In genomic region chr10:104100795-104101194, GRCh38 we compare ENCODE assay signal across 14 cellular contexts. TPM values are rescaled to one million over a fixed set of nuclear protein-coding genes. Genes with fewer than 3 reads are reported as not detected.
A peak's percentile ranks its signal among the peaks of the same experiment; 100 is the strongest.
DNase-seq lines count a peak whose midpoint lies in the region; ATAC-seq and TF ChIP-seq lines count a peak whose summit lies in the region.
"Had no signal": no experiment of that assay in that cellular context is flagged by ENCODE, and none has a peak within 500 bp of the region (broad histone marks: within the 10 kb centered on the region; RNA-seq: fewer than 3 reads in every experiment).

No MANE protein-coding gene starts in this region.

- H3K9me3 ChIP-seq in HEK293 (ENCODE audit: control insufficient read depth, insufficient read depth, low read depth, low read length), result no peaks in the 10 kb centered on the region
- H3K9me3 ChIP-seq in effector memory CD4-positive, alpha-beta T cell (ENCODE audit: control insufficient read depth, low read length), result no peaks in the 10 kb centered on the region

- DNase-seq in NCI-H82 treated with DMSO at 0.1 percent for 48 hours (lab: John Stamatoyannopoulos, UW; ENCODE audit: unreplicated experiment) (peak; percentile 21), left lobe of liver (ENCODE audit: low spot score) (no peak), glutamatergic neuron (no peak)
- no peak for DNase-seq in effector memory CD4-positive, alpha-beta T cell
- DNase-seq: AML-193; Caco-2; CD4-positive, alpha-beta T cell; GDM1; GOT3; H7; KG1 had no signal

- H3K4me1 Mint-ChIP-seq in glutamatergic neuron (ENCODE audit: low read depth, unreplicated experiment), result no peaks in the 10 kb centered on the region

- H3K27ac Mint-ChIP-seq in glutamatergic neuron (ENCODE audit: unreplicated experiment), result no peak overlapping the region
- H3K27ac Mint-ChIP-seq: CD4-positive, alpha-beta T cell had no signal

- H3K9me3 Mint-ChIP-seq in glutamatergic neuron (ENCODE audit: unreplicated experiment), result no peaks in the 10 kb centered on the region
- H3K9me3 Mint-ChIP-seq: CD4-positive, alpha-beta T cell had no signal

- H3K4me3 ChIP-seq in HEK293 (ENCODE audit: low read depth, low read length), result no peak overlapping the region
- no peak overlapping the region for H3K4me3 ChIP-seq in effector memory CD4-positive, alpha-beta T cell (ENCODE audit: insufficient read depth, low read depth, low read length, poor library complexity, severe bottlenecking)

- H3K36me3 Mint-ChIP-seq in glutamatergic neuron (ENCODE audit: unreplicated experiment), result peaks cover 8% of the 10 kb centered on the region

- no peaks in the 10 kb centered on the region for H3K27me3 Mint-ChIP-seq in glutamatergic neuron (ENCODE audit: unreplicated experiment)
- H3K27me3 Mint-ChIP-seq: CD4-positive, alpha-beta T cell had no signal

- H3K4me3 Mint-ChIP-seq in glutamatergic neuron (ENCODE audit: unreplicated experiment), result no peak overlapping the region
- H3K4me3 Mint-ChIP-seq: CD4-positive, alpha-beta T cell had no signal

- no peaks in the 10 kb centered on the region for H3K27me3 ChIP-seq in effector memory CD4-positive, alpha-beta T cell (replicated peaks; ENCODE audit: control insufficient read depth, insufficient read depth, low read length, poor library complexity, severe bottlenecking)

- TF ChIP-seq CTCF in HEK293 (tag by site-specific recombination; IDR thresholded peaks at IDR 0.05) (no peak), glutamatergic neuron (IDR thresholded peaks at IDR 0.05; ENCODE audit: partially characterized antibody, unreplicated experiment) (no peak)

- no peak overlapping the region for H3K27ac ChIP-seq in HEK293 (ENCODE audit: extremely low read depth, low read depth, low read length)
- no peak overlapping the region for H3K27ac ChIP-seq in effector memory CD4-positive, alpha-beta T cell (ENCODE audit: insufficient read depth, low read length, poor library complexity, severe bottlenecking)
- H3K27ac ChIP-seq: C4-2B had no signal

- peak; percentile 75 for ATAC-seq in left lobe of liver
- no peak for ATAC-seq in HG03571 (IDR thresholded peaks at IDR 0.05; ENCODE audit: unreplicated experiment)

- CTCF ChIA-PET in HEK293 (lab: Yijun Ruan, JAX), result interaction anchor here (0.7 to 2.0 kb wide), 3 partner anchors 9 to 21 kb away, joined by 3 to 9 read pairs (median 3); no protein-coding TSS in a partner anchor

- POLR2A ChIA-PET in HEK293 (lab: Yijun Ruan, JAX), result interaction anchor here (0.6 kb wide), 1 partner anchor 1252 kb away, joined by 6 read pairs; no protein-coding TSS in a partner anchor

- no peaks in the 10 kb centered on the region for H3K4me1 ChIP-seq in HEK293 (ENCODE audit: control insufficient read depth, insufficient read depth, low read length)
- H3K4me1 ChIP-seq in effector memory CD4-positive, alpha-beta T cell (ENCODE audit: control insufficient read depth, insufficient read depth, low read length, poor library complexity, severe bottlenecking), result no peaks in the 10 kb centered on the region
- H3K4me1 ChIP-seq: Caco-2 had no signal

- H3K36me3 ChIP-seq in HEK293 (ENCODE audit: control insufficient read depth in 2 of 2, insufficient read depth in 1 of 2, low read length in 2 of 2), result no peaks in the 10 kb centered on the region
- H3K36me3 ChIP-seq in effector memory CD4-positive, alpha-beta T cell (ENCODE audit: control insufficient read depth, insufficient read depth, low read length), result no peaks in the 10 kb centered on the region

TF ChIP-seq in HEK293, 187 proteins besides CTCF, POLR2A, EP300 and RAD21:
- TF ChIP-seq, protein P1, sequence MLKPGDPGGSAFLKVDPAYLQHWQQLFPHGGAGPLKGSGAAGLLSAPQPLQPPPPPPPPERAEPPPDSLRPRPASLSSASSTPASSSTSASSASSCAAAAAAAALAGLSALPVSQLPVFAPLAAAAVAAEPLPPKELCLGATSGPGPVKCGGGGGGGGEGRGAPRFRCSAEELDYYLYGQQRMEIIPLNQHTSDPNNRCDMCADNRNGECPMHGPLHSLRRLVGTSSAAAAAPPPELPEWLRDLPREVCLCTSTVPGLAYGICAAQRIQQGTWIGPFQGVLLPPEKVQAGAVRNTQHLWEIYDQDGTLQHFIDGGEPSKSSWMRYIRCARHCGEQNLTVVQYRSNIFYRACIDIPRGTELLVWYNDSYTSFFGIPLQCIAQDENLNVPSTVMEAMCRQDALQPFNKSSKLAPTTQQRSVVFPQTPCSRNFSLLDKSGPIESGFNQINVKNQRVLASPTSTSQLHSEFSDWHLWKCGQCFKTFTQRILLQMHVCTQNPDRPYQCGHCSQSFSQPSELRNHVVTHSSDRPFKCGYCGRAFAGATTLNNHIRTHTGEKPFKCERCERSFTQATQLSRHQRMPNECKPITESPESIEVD (tag by site-specific recombination; IDR thresholded peaks at IDR 0.05), result 0 out of 2 replicates have a peak, but pooled peaks have one; percentile 10
- no peak for TF ChIP-seq ZNF223 (tag by site-specific recombination; IDR thresholded peaks at IDR 0.05)

RNA-seq across cellular contexts. Expression of gene COL17A1, which starts 15.1 kb away (rescaled TPM):
- total RNA-seq in left lobe of liver, result 0.13 TPM
- total RNA-seq in glutamatergic neuron (ENCODE audit: unreplicated experiment), result not detected
- total RNA-seq: CD4-positive, alpha-beta T cell had no signal

RNA-seq across cellular contexts. Expression of gene SFR1, which starts 21.2 kb away (rescaled TPM):
- total RNA-seq in left lobe of liver (1.2 TPM), glutamatergic neuron (ENCODE audit: unreplicated experiment) (4.7 TPM)
